13 cellular contexts compared by ENCODE assay signal in genomic region chr10:58952162-58952561, GRCh38.
DNase-seq lines count a peak whose midpoint lies in the region; ATAC-seq and TF ChIP-seq lines count a peak whose summit lies in the region.
"Had no signal": no experiment of that assay in that cellular context is flagged by ENCODE, and none has a peak within 500 bp of the region (broad histone marks: within the 10 kb centered on the region; RNA-seq: fewer than 3 reads in every experiment).

No MANE protein-coding gene starts in this region.

- peak overlapping the region; percentile 45 for H3K4me2 ChIP-seq in GM23248 (ENCODE audit: unreplicated experiment)
- H3K4me2 ChIP-seq: BLaER1 had no signal

- H3K36me3 ChIP-seq in GM23248 (ENCODE audit: low read depth): no peaks in the 10 kb centered on the region
- no peaks in the 10 kb centered on the region for H3K36me3 ChIP-seq in esophagus squamous epithelium
- no peaks in the 10 kb centered on the region for H3K36me3 ChIP-seq in lower lobe of right lung
- H3K36me3 ChIP-seq: BLaER1 had no signal

- H3K4me3 ChIP-seq in GM23248: peak overlapping the region; percentile 33; the same call in 1 of the 2 replicates
- no peak overlapping the region for H3K4me3 ChIP-seq in esophagus squamous epithelium
- H3K4me3 ChIP-seq in lower lobe of right lung: no peak overlapping the region
- H3K4me3 ChIP-seq: BLaER1, testis had no signal

- 14 to 16% methylated on average over 5 of the region's 5 CpGs for WGBS in GM23248 (ENCODE audit: low coverage in 1 of 2, low lambda C conversion rate in 2 of 2, missing lambda C conversion rate in 2 of 2), 2 experiments
- 28 to 34% methylated on average over 5 of the region's 5 CpGs for WGBS in esophagus squamous epithelium, 2 donors

- H3K27ac ChIP-seq in GM23248: peak overlapping the region; percentile 5
- peak overlapping the region in 3 of 4 donors; percentile 30 to 68 (median 53) for H3K27ac ChIP-seq in esophagus squamous epithelium
- H3K27ac ChIP-seq in lower lobe of right lung: peak overlapping the region; percentile 34
- H3K27ac ChIP-seq: BLaER1 had no signal

- peak overlapping the region; percentile 30; the same call in 1 of the 2 replicates for H2AFZ ChIP-seq in GM23248

- H3K79me2 ChIP-seq in GM23248 (ENCODE audit: insufficient read depth): no peaks in the 10 kb centered on the region

- no peaks in the 10 kb centered on the region for H3K9me2 ChIP-seq in GM23248 (ENCODE audit: insufficient read depth)

- peak in 1 of 2 donors; percentile 37 for ATAC-seq in lower lobe of right lung
- no peak for ATAC-seq in GM18858 (IDR thresholded peaks at IDR 0.05; ENCODE audit: unreplicated experiment)
- ATAC-seq: activated T-cell treated with anti-CD3 and anti-CD28 coated beads, Interleukin-2, amount 50 U/mL, for 4 hours had no signal

- peaks cover 36% of the 10 kb centered on the region for H3K4me1 ChIP-seq in GM23248 (ENCODE audit: insufficient read depth)
- peaks cover 0 to 20% (median 2%) of the 10 kb centered on the region in 3 donors for H3K4me1 ChIP-seq in esophagus squamous epithelium
- H3K4me1 ChIP-seq in lower lobe of right lung: no peaks in the 10 kb centered on the region
- H3K4me1 ChIP-seq: testis had no signal

- in situ Hi-C loops in GM23248 (cut with MboI): loop anchor here (25.0 kb wide), 1 partner anchor 660 kb away; no protein-coding TSS in a partner anchor

- DNase-seq in GM23248 (peak; percentile 58), esophagus squamous epithelium (lab: John Stamatoyannopoulos, UW) (no peak), lower lobe of right lung (no peak), stromal cell of bone marrow (ENCODE audit: low read depth) (peak; percentile 31), SK-N-DZ (ENCODE audit: low spot score) (no peak)
- DNase-seq in activated CD4-positive, alpha-beta T cell treated with anti-CD3 and anti-CD28 coated beads for 4 hours: no peak
- no peak for DNase-seq in stimulated activated CD4-positive, alpha-beta T cell treated with anti-CD3 and anti-CD28 coated beads, Interleukin-15, amount 100 ng/mL, for 24 hours
- DNase-seq: activated CD4-positive, alpha-beta T cell treated with anti-CD3 and anti-CD28 coated beads, Interleukin-2, amount 50 U/mL, for 1 hour; activated T-cell treated with anti-CD3 and anti-CD28 coated beads, Interleukin-2, amount 50 U/mL, for 4 hours; naive thymus-derived CD4-positive, alpha-beta T cell had no signal

- H3F3A ChIP-seq in GM23248 (ENCODE audit: insufficient read depth): peaks cover 10% of the 10 kb centered on the region; the same call in 1 of the 2 replicates

- H3K27me3 ChIP-seq in GM23248 (replicated peaks; ENCODE audit: insufficient read depth) (no peaks in the 10 kb centered on the region), esophagus squamous epithelium (no peaks in the 10 kb centered on the region), lower lobe of right lung (ENCODE audit: low read depth) (no peaks in the 10 kb centered on the region)
- H3K27me3 ChIP-seq: BLaER1, testis had no signal

- peak overlapping the region; percentile 31 for H3K9ac ChIP-seq in GM23248
- H3K9ac ChIP-seq: BLaER1 had no signal

- H4K20me1 ChIP-seq in GM23248 (ENCODE audit: insufficient read depth): no peaks in the 10 kb centered on the region
- H4K20me1 ChIP-seq: BLaER1 had no signal

- TF ChIP-seq CTCF in esophagus squamous epithelium (IDR thresholded peaks at IDR 0.05) (no peak), lower lobe of right lung (IDR thresholded peaks at IDR 0.05) (no peak)

- no peak for TF ChIP-seq POLR2A in esophagus squamous epithelium (IDR thresholded peaks at IDR 0.05)

- no peaks in the 10 kb centered on the region for H3K9me3 ChIP-seq in GM23248 (ENCODE audit: low read depth)
- no peaks in the 10 kb centered on the region for H3K9me3 ChIP-seq in esophagus squamous epithelium
- no peaks in the 10 kb centered on the region for H3K9me3 ChIP-seq in lower lobe of right lung
- H3K9me3 ChIP-seq: BLaER1, testis had no signal

- intact Hi-C loops in esophagus squamous epithelium (cut with DNase I): no loop called here
- intact Hi-C loops in lower lobe of right lung (cut with DNase I): no loop called here

Comparison
In these comparisons a context has a peak if more than half of its experiments do, and no peak if none do; other contexts are left out.
1. DNase-seq: peak in GM23248 (single experiment) and stromal cell of bone marrow (single experiment); none in esophagus squamous epithelium (single experiment), lower lobe of right lung (single experiment), activated CD4-positive, alpha-beta T cell treated with anti-CD3 and anti-CD28 coated beads for 4 hours (0 of 2), stimulated activated CD4-positive, alpha-beta T cell treated with anti-CD3 and anti-CD28 coated beads, Interleukin-15, amount 100 ng/mL, for 24 hours (single experiment) and SK-N-DZ (single experiment).
2. Peak in every context shown above with its lines, with median percentiles within 50 percentile points of each other: H3K27ac ChIP-seq.